10 cellular contexts compared by ENCODE assay signal in the genomic region with DNA sequence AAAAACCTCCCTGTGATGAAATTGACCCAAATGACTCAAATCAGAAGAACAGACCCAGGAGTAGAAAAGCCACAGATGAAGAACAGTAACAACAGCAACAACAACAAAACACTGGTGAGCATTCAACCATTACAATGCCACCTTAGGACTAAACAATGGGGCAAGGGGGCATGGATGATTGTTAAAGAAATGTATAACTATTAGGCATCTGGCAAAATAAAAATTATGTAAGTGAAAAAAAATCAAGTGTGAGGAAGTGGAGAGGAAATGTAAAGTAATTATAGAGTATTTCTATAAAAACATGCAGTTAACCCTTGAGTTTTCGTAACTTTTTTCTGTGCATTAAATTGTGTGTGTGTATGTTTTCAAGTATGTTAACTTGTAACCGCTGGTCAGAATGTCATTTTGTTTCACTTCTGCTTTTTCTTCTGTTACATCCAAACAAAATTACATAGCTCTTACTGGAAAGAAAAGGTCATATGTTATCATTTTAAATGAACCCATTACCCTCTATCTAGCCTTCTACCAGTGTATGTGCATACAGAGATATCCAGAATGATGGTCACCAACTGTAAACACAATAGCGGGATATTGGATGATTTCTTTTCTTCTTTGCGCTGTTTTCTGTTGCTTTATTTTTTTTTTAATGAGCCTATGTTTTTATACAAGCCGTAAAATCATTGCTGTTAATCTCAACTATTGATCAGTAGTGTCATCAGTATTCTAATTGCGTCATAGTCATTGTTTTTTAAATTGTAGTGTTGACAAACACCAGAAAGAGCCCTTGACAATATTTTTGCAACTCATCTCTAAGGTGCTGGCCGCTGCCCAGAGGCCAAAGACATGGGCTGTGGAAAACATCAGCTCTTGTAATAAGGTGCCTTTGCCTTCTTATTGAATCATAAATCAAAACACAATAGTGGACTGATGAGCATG.
DNase-seq lines count a peak whose midpoint lies in the region; ATAC-seq lines count a peak whose summit lies in the region.
"Had no signal": no experiment of that assay in that cellular context is flagged by ENCODE, and none has a peak within 500 bp of the region (broad histone marks: within the 10 kb centered on the region; RNA-seq: fewer than 3 reads in every experiment).

No MANE protein-coding gene starts in this region.

- peak overlapping the region; percentile 7 for H3K27ac Mint-ChIP-seq in activated CD8-positive, alpha-beta T cell treated with anti-CD3 and anti-CD28 coated beads, Interleukin-2, amount 10 ng/mL, durations not matched to agents 7 days and 5 days
- peak overlapping the region in 1 of 7 donors; percentile 38 for H3K27ac Mint-ChIP-seq in CD4-positive, alpha-beta memory T cell

- H3K4me3 ChIP-seq in BLaER1 treated with 17β-estradiol and CSF1 and Interleukin-3, amounts not matched to agents 10 nM and 100 nM, result 0 out of 20 replicates have a peak overlapping the region, but pooled peaks of 2 of the 10 experiments have one; percentile 13 to 22
- H3K4me3 ChIP-seq in CD4-positive, alpha-beta memory T cell (ENCODE audit: low read length in 2 of 2), result no peak overlapping the region

- no peak overlapping the region for H3K4me3 Mint-ChIP-seq in activated CD8-positive, alpha-beta T cell treated with anti-CD3 and anti-CD28 coated beads, Interleukin-2, amount 10 ng/mL, durations not matched to agents 7 days and 5 days
- peak overlapping the region in 1 of 8 donors; percentile 18 for H3K4me3 Mint-ChIP-seq in CD4-positive, alpha-beta memory T cell

- CTCF ChIA-PET in activated CD8-positive, alpha-beta T cell treated with anti-CD3 and anti-CD28 coated beads, Interleukin-2, amount 10 ng/mL, durations not matched to agents 7 days and 5 days (lab: Charles Lee), result interaction anchor here (0.6 to 1.8 kb wide), 5 partner anchors 81 to 1051 kb away, joined by 3 to 6 read pairs (median 4); no protein-coding TSS in a partner anchor
- CTCF ChIA-PET in CD4-positive, alpha-beta memory T cell (lab: Charles Lee; ENCODE audit: partially characterized antibody), result no interaction called here

- peaks cover 43 to 63% (median 54%) of the 10 kb centered on the region in 10 experiments for H3K4me1 ChIP-seq in BLaER1 treated with 17β-estradiol and CSF1 and Interleukin-3, amounts not matched to agents 10 nM and 100 nM
- peaks cover 18% of the 10 kb centered on the region for H3K4me1 ChIP-seq in CD4-positive, alpha-beta memory T cell (ENCODE audit: insufficient read depth, low read length)

- ATAC-seq in GM19438 (IDR thresholded peaks at IDR 0.05; ENCODE audit: low read depth, unreplicated experiment) (peak; percentile 81), HG03196 (IDR thresholded peaks at IDR 0.05; ENCODE audit: unreplicated experiment) (peak; percentile 80)
- ATAC-seq in activated CD8-positive, alpha-beta T cell treated with anti-CD3 and anti-CD28 coated beads, Interleukin-2, amount 10 ng/mL, durations not matched to agents 7 days and 5 days, result peak; percentile 40

- peak overlapping the region; percentile 8 to 71 (median 62); a peak in 19 of 22 replicates for H3K9ac ChIP-seq in BLaER1 treated with 17β-estradiol and CSF1 and Interleukin-3, amounts not matched to agents 10 nM and 100 nM

- intact Hi-C loops in CD4-positive, alpha-beta memory T cell (cut with micrococcal nuclease), result no loop called here

- peaks cover 56% of the 10 kb centered on the region for H3K4me1 Mint-ChIP-seq in activated CD8-positive, alpha-beta T cell treated with anti-CD3 and anti-CD28 coated beads, Interleukin-2, amount 10 ng/mL, durations not matched to agents 7 days and 5 days (ENCODE audit: low read depth)
- H3K4me1 Mint-ChIP-seq in CD4-positive, alpha-beta memory T cell, result peaks cover 16 to 33% (median 25%) of the 10 kb centered on the region in 4 donors

- no peaks in the 10 kb centered on the region for H4K20me1 ChIP-seq in BLaER1 treated with 17β-estradiol and CSF1 and Interleukin-3, amounts not matched to agents 10 nM and 100 nM

- peak overlapping the region; percentile 67 to 92 (median 86); a peak in 21 of 22 replicates for H3K27ac ChIP-seq in BLaER1 treated with 17β-estradiol and CSF1 and Interleukin-3, amounts not matched to agents 10 nM and 100 nM
- no peak overlapping the region for H3K27ac ChIP-seq in CD4-positive, alpha-beta memory T cell (ENCODE audit: low read depth, low read length)

- POLR2A ChIA-PET in activated CD8-positive, alpha-beta T cell treated with anti-CD3 and anti-CD28 coated beads, Interleukin-2, amount 10 ng/mL, durations not matched to agents 7 days and 5 days (lab: Charles Lee), result interaction anchor here (1.4 kb wide), 1 partner anchor 52 kb away, joined by 3 read pairs; no protein-coding TSS in a partner anchor
- POLR2A ChIA-PET in CD4-positive, alpha-beta memory T cell (lab: Charles Lee; ENCODE audit: partially characterized antibody), result no interaction called here

- peaks cover 0 to 7% (median 4%) of the 10 kb centered on the region in 11 experiments; a peak in 5 of 22 replicates for H3K36me3 ChIP-seq in BLaER1 treated with 17β-estradiol and CSF1 and Interleukin-3, amounts not matched to agents 10 nM and 100 nM
- H3K36me3 ChIP-seq in CD4-positive, alpha-beta memory T cell (ENCODE audit: insufficient read depth, low read length), result no peaks in the 10 kb centered on the region

- H3K9me3 ChIP-seq in BLaER1 treated with 17β-estradiol and CSF1 and Interleukin-3, amounts not matched to agents 10 nM and 100 nM (replicated peaks in 1 of 11), result peaks cover 5 to 40% (median 28%) of the 10 kb centered on the region in 11 experiments; a peak in 19 of 22 replicates
- no peaks in the 10 kb centered on the region for H3K9me3 ChIP-seq in CD4-positive, alpha-beta memory T cell (ENCODE audit: control insufficient read depth in 1 of 2, low read length in 2 of 2)

- H3K36me3 Mint-ChIP-seq in activated CD8-positive, alpha-beta T cell treated with anti-CD3 and anti-CD28 coated beads, Interleukin-2, amount 10 ng/mL, durations not matched to agents 7 days and 5 days (ENCODE audit: low read depth), result peaks cover 31% of the 10 kb centered on the region
- peaks cover 13 to 23% of the 10 kb centered on the region in 2 donors for H3K36me3 Mint-ChIP-seq in CD4-positive, alpha-beta memory T cell

- H3K4me2 ChIP-seq in BLaER1 treated with 17β-estradiol and CSF1 and Interleukin-3, amounts not matched to agents 10 nM and 100 nM, result peak overlapping the region; percentile 54 to 83 (median 70)

- H3K9me3 Mint-ChIP-seq in activated CD8-positive, alpha-beta T cell treated with anti-CD3 and anti-CD28 coated beads, Interleukin-2, amount 10 ng/mL, durations not matched to agents 7 days and 5 days (ENCODE audit: insufficient read depth), result peaks cover 12% of the 10 kb centered on the region
- H3K9me3 Mint-ChIP-seq in CD4-positive, alpha-beta memory T cell, result peaks cover 0 to 4% (median under 1%) of the 10 kb centered on the region in 8 donors

- H3K27me3 Mint-ChIP-seq in activated CD8-positive, alpha-beta T cell treated with anti-CD3 and anti-CD28 coated beads, Interleukin-2, amount 10 ng/mL, durations not matched to agents 7 days and 5 days (ENCODE audit: low read depth), result no peaks in the 10 kb centered on the region
- no peaks in the 10 kb centered on the region for H3K27me3 Mint-ChIP-seq in CD4-positive, alpha-beta memory T cell

- DNase-seq in activated CD8-positive, alpha-beta T cell treated with anti-CD3 and anti-CD28 coated beads, Interleukin-2, amount 10 ng/mL, durations not matched to agents 7 days and 5 days, result no peak
- no peak for DNase-seq in NCI-H1417 (lab: John Stamatoyannopoulos, UW)
- no peak for DNase-seq in NCI-H2081 treated with DMSO at 0.1 percent for 48 hours (lab: John Stamatoyannopoulos, UW)
- no peak for DNase-seq in CD4-positive, alpha-beta memory T cell
- DNase-seq in GM03348 (ENCODE audit: low spot score), result no peak
- DNase-seq: effector CD8-positive, alpha-beta T cell; SHP77 treated with DMSO at 0.1 percent for 48 hours had no signal

- H3K27me3 ChIP-seq in BLaER1 treated with 17β-estradiol and CSF1 and Interleukin-3, amounts not matched to agents 10 nM and 100 nM, result no peaks in the 10 kb centered on the region
- H3K27me3 ChIP-seq in CD4-positive, alpha-beta memory T cell (ENCODE audit: insufficient read depth, low read length), result no peaks in the 10 kb centered on the region
